ENCODE assay signal across 35 cellular contexts in genomic region chr11:66933508-66933907, GRCh38. TPM values are rescaled to one million over a fixed set of nuclear protein-coding genes. Genes with fewer than 3 reads are reported as not detected.
DNase-seq lines count a peak whose midpoint lies in the region; ATAC-seq and TF ChIP-seq lines count a peak whose summit lies in the region.
"Had no signal": no experiment of that assay in that cellular context is flagged by ENCODE, and none has a peak within 500 bp of the region (broad histone marks: within the 10 kb centered on the region; RNA-seq: fewer than 3 reads in every experiment).

No MANE protein-coding gene starts in this region.

- H3K9me3 Mint-ChIP-seq in activated naive CD4-positive, alpha-beta T cell treated with anti-CD3 and anti-CD28 coated beads, Interleukin-2, amount 50 U/mL, for 24 hours = no peaks in the 10 kb centered on the region
- H3K9me3 Mint-ChIP-seq in type B pancreatic cell = peaks cover 4% of the 10 kb centered on the region
- H3K9me3 Mint-ChIP-seq: activated CD4-positive, alpha-beta T cell treated with anti-CD3 and anti-CD28 coated beads, Interleukin-2, amount 10 ng/mL, durations not matched to agents 24 days and 14 days; activated T-cell treated with anti-CD3 and anti-CD28 coated beads, Interleukin-2, amount 50 U/mL, for 4 hours; CD8-positive, alpha-beta memory T cell; H9; memory B cell had no signal

- no peaks in the 10 kb centered on the region for H3K4me1 Mint-ChIP-seq in activated naive CD4-positive, alpha-beta T cell treated with anti-CD3 and anti-CD28 coated beads, Interleukin-2, amount 50 U/mL, for 24 hours
- peaks cover 13% of the 10 kb centered on the region for H3K4me1 Mint-ChIP-seq in type B pancreatic cell (ENCODE audit: unreplicated experiment)
- H3K4me1 Mint-ChIP-seq: activated CD4-positive, alpha-beta T cell treated with anti-CD3 and anti-CD28 coated beads, Interleukin-2, amount 10 ng/mL, durations not matched to agents 24 days and 14 days; B cell; CD8-positive, alpha-beta memory T cell; memory B cell had no signal

- ATAC-seq in GM18502 (IDR thresholded peaks at IDR 0.05; ENCODE audit: poor library complexity, unreplicated experiment) = no peak
- ATAC-seq: activated T-cell treated with anti-CD3 and anti-CD28 coated beads, Interleukin-2, amount 50 U/mL, for 4 hours; gastroesophageal sphincter; left lobe of liver; PC-3; Right ventricle myocardium inferior; SK-N-SH treated with all-trans-retinoic acid at 6 μM for 48 hours; stimulated activated naive CD8-positive, alpha-beta T cell treated with anti-CD3 and anti-CD28 coated beads, Interleukin-15, Interleukin-2, amounts not matched to agents 100 U/mL and 50 U/mL, for 24 hours had no signal

- no peaks in the 10 kb centered on the region for H3K9me3 ChIP-seq in adipocyte (ENCODE audit: control insufficient read depth, low read length)
- H3K9me3 ChIP-seq: adrenal gland, gastroesophageal sphincter, neutrophil, prostate gland, thoracic aorta had no signal

- H3K27ac Mint-ChIP-seq in activated naive CD4-positive, alpha-beta T cell treated with anti-CD3 and anti-CD28 coated beads, Interleukin-2, amount 50 U/mL, for 24 hours = peak overlapping the region; percentile 82
- H3K27ac Mint-ChIP-seq in type B pancreatic cell = peak overlapping the region; percentile 36
- H3K27ac Mint-ChIP-seq: activated CD4-positive, alpha-beta T cell treated with anti-CD3 and anti-CD28 coated beads, Interleukin-2, amount 10 ng/mL, durations not matched to agents 24 days and 14 days; B cell; CD8-positive, alpha-beta memory T cell; memory B cell had no signal

- no peak for DNase-seq in activated naive CD4-positive, alpha-beta T cell (lab: John Stamatoyannopoulos, UW)
- DNase-seq in adipocyte (ENCODE audit: low read depth) = peak; percentile 25
- peak; percentile 71 for DNase-seq in fibroblast of the aortic adventitia (ENCODE audit: low read depth)
- no peak for DNase-seq in type B pancreatic cell (ENCODE audit: extremely low spot score, unreplicated experiment)
- DNase-seq in stimulated activated CD4-positive, alpha-beta T cell treated with anti-CD3 and anti-CD28 coated beads, Interleukin-4, amount 100 ng/mL, for 4 hours = no peak
- no peak for DNase-seq in NCI-H2227 treated with DMSO at 0.1 percent for 48 hours (lab: John Stamatoyannopoulos, UW)
- DNase-seq: activated CD4-positive, alpha-beta T cell treated with anti-CD3 and anti-CD28 coated beads, Interleukin-2, amount 10 ng/mL, durations not matched to agents 24 days and 14 days; activated gamma-delta T cell treated with Interleukin-2 at 50 U/mL for 16 hours; activated T-cell treated with anti-CD3 and anti-CD28 coated beads, Interleukin-2, amount 50 U/mL, for 4 hours; adrenal gland; CD8-positive, alpha-beta memory T cell; H9; hippocampal formation; Kasumi-1; NCI-H1694 treated with DMSO at 0.1 percent for 48 hours; NCI-H2171; NCI-H524 treated with DMSO at 0.1 percent for 48 hours; PC-3; stimulated activated naive CD8-positive, alpha-beta T cell treated with anti-CD3 and anti-CD28 coated beads, Interleukin-15, Interleukin-2, amounts not matched to agents 100 U/mL and 50 U/mL, for 24 hours; WERI-Rb-1 had no signal

- no peak overlapping the region for H3K4me3 ChIP-seq in adipocyte (ENCODE audit: low read length)
- no peak overlapping the region for H3K4me3 ChIP-seq in fibroblast of the aortic adventitia (ENCODE audit: low read depth, low read length)
- H3K4me3 ChIP-seq: adrenal gland, gastroesophageal sphincter, prostate gland, thoracic aorta had no signal

- H3K4me3 Mint-ChIP-seq in activated naive CD4-positive, alpha-beta T cell treated with anti-CD3 and anti-CD28 coated beads, Interleukin-2, amount 50 U/mL, for 24 hours = no peak overlapping the region
- H3K4me3 Mint-ChIP-seq in type B pancreatic cell = no peak overlapping the region
- H3K4me3 Mint-ChIP-seq: activated CD4-positive, alpha-beta T cell treated with anti-CD3 and anti-CD28 coated beads, Interleukin-2, amount 10 ng/mL, durations not matched to agents 24 days and 14 days; activated T-cell treated with anti-CD3 and anti-CD28 coated beads, Interleukin-2, amount 50 U/mL, for 4 hours; B cell; brain; CD8-positive, alpha-beta memory T cell; H9; memory B cell had no signal

- H3K36me3 ChIP-seq in adipocyte (ENCODE audit: control insufficient read depth, insufficient read depth, low read length, severe bottlenecking) = no peaks in the 10 kb centered on the region
- H3K36me3 ChIP-seq: adrenal gland, gastroesophageal sphincter, neutrophil, prostate gland, thoracic aorta, WERI-Rb-1 had no signal

- H3K36me3 Mint-ChIP-seq in activated naive CD4-positive, alpha-beta T cell treated with anti-CD3 and anti-CD28 coated beads, Interleukin-2, amount 50 U/mL, for 24 hours = peaks cover 3% of the 10 kb centered on the region
- no peaks in the 10 kb centered on the region for H3K36me3 Mint-ChIP-seq in type B pancreatic cell
- H3K36me3 Mint-ChIP-seq: memory B cell had no signal

- H3K27me3 Mint-ChIP-seq in activated naive CD4-positive, alpha-beta T cell treated with anti-CD3 and anti-CD28 coated beads, Interleukin-2, amount 50 U/mL, for 24 hours = peaks cover 1% of the 10 kb centered on the region
- no peaks in the 10 kb centered on the region for H3K27me3 Mint-ChIP-seq in type B pancreatic cell
- H3K27me3 Mint-ChIP-seq: brain had no signal

- no peak for TF ChIP-seq CTCF in fibroblast of the aortic adventitia (IDR thresholded peaks at IDR 0.05; ENCODE audit: insufficient read depth, low read length)
- no peak for TF ChIP-seq CTCF in type B pancreatic cell (conservative IDR thresholded peaks at IDR 0.05)

- H3K9ac ChIP-seq in adipocyte (ENCODE audit: low read length) = no peak overlapping the region

- H3K27me3 ChIP-seq in adipocyte (replicated peaks; ENCODE audit: control insufficient read depth, insufficient read depth, low read length) = no peaks in the 10 kb centered on the region
- H3K27me3 ChIP-seq: adrenal gland, gastroesophageal sphincter, neutrophil had no signal

- peaks cover 56% of the 10 kb centered on the region for H3K4me1 ChIP-seq in adipocyte (ENCODE audit: control insufficient read depth, insufficient read depth, low read length)
- H3K4me1 ChIP-seq: gastroesophageal sphincter had no signal

RNA-seq across cellular contexts. Expression of gene PC, which starts 24.7 kb away (rescaled TPM):
- total RNA-seq in fibroblast of the aortic adventitia (ENCODE audit: low replicate concordance) (12.7 and 21.5 TPM in 2 replicates), type B pancreatic cell (ENCODE audit: low replicate concordance) (14.8 and 25.7 TPM in 2 replicates)

RNA-seq across cellular contexts. Expression of gene C11orf86, which starts 41.6 kb away (rescaled TPM):
- total RNA-seq in fibroblast of the aortic adventitia (ENCODE audit: low replicate concordance) = not detected in 2 replicates
- total RNA-seq in type B pancreatic cell (ENCODE audit: low replicate concordance) = 0.77 and 2.6 TPM in 2 replicates
- total RNA-seq: activated CD4-positive, alpha-beta T cell treated with anti-CD3 and anti-CD28 coated beads, Interleukin-2, amount 10 ng/mL, durations not matched to agents 24 days and 14 days; activated T-cell treated with anti-CD3 and anti-CD28 coated beads, Interleukin-2, amount 50 U/mL, for 4 hours; B cell; CD8-positive, alpha-beta memory T cell; cerebellum; epithelial cell of proximal tubule; gastroesophageal sphincter; H9; left lobe of liver; PC-3; prostate gland; Right ventricle myocardium inferior; T-helper 2 cell treated with Interferon-gamma antibody and Interleukin-4, amounts not matched to agents 100 ng/mL and 5 ng/mL, for 36 hours; thoracic aorta had no signal

Comparison
In these comparisons a context has a peak if more than half of its experiments do, and no peak if none do; other contexts are left out.
1. DNase-seq: peak in adipocyte (single experiment) and fibroblast of the aortic adventitia (single experiment); none in activated naive CD4-positive, alpha-beta T cell (0 of 4), type B pancreatic cell (single experiment), stimulated activated CD4-positive, alpha-beta T cell treated with anti-CD3 and anti-CD28 coated beads, Interleukin-4, amount 100 ng/mL, for 4 hours (0 of 2) and NCI-H2227 treated with DMSO at 0.1 percent for 48 hours (single experiment).